Comparison of ENCODE assay signal across 35 cellular contexts in the genomic region with DNA sequence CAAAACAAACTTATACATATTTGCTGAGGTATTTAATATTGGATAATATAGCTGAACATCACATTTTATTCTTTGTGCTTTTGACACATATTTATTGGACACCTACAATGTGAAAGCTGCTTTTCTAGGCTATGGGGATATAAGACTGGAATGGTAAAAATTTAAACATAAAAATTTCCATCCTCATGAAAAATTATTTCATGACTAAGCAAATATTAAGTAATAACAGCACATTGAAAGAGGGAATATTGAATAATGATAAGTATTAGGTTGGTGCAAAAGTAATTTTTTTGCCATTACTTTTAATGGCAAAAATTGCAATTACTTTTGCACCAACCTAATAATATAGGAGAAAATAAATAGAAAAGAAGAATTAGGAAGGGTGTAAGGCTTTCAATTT.
"Had no signal": no experiment of that assay in that cellular context is flagged by ENCODE, and none has a peak within 500 bp of the region (broad histone marks: within the 10 kb centered on the region; RNA-seq: fewer than 3 reads in every experiment).

No MANE protein-coding gene starts in this region.

- DNase-seq: Karpas-422, Kasumi-1, MG63, MM.1S, MV-4-11, NCI-H1048, NCI-H1092, NCI-H1092 treated with DMSO at 0.1 percent for 48 hours, NCI-H1105, NCI-H1105 treated with DMSO at 0.1 percent for 48 hours, NCI-H1417, NCI-H1417 treated with DMSO at 0.1 percent for 48 hours, NCI-H1436, NCI-H1436 treated with DMSO at 0.1 percent for 48 hours, NCI-H146, NCI-H1694, NCI-H1694 treated with DMSO at 0.1 percent for 48 hours, NCI-H187, NCI-H187 treated with DMSO at 0.1 percent for 48 hours, NCI-H2029, NCI-H2029 treated with DMSO at 0.1 percent for 48 hours, NCI-H2081, NCI-H2081 treated with DMSO at 0.1 percent for 48 hours, NCI-H2107, NCI-H2171, NCI-H2171 treated with DMSO at 0.1 percent for 48 hours, NCI-H2227 treated with DMSO at 0.1 percent for 48 hours, NCI-H226, NCI-H345, NCI-H446, NCI-H446 treated with DMSO at 0.1 percent for 48 hours, NCI-H510A, NCI-H510A treated with DMSO at 0.1 percent for 48 hours, NCI-H524, NCI-H524 treated with DMSO at 0.1 percent for 48 hours had no signal

- H3K4me3 ChIP-seq: MG63 had no signal

- H3K36me3 ChIP-seq: MG63 had no signal

- H3K27me3 ChIP-seq: MG63 had no signal

- H3K9me3 ChIP-seq: MG63 had no signal
